1 cellular context compared by ENCODE assay signal in genomic region chr16:66830422-66831404, GRCh38.
TF ChIP-seq lines count a peak whose summit lies in the region.

NAE1 (minus strand) TSS chr16:66830976; CDS start chr16:66830899, 77 bp downstream.

TF ChIP-seq in HepG2, 621 proteins besides CTCF, POLR2A, EP300 and RAD21 (continues in another document):
- peak; percentile 97 for TF ChIP-seq ZFP82 (CRISPR knock-in tag; IDR thresholded peaks at IDR 0.05; ENCODE audit: borderline replicate concordance)
- peak; percentile 60; the same call in 1 of the 2 replicates for TF ChIP-seq ZSCAN9 (CRISPR knock-in tag; IDR thresholded peaks at IDR 0.05; ENCODE audit: borderline replicate concordance)
- TF ChIP-seq ZNF234 (CRISPR knock-in tag; conservative IDR thresholded peaks at IDR 0.05): 0 out of 2 replicates have a peak, but pooled peaks have one; percentile 8
- no peak for TF ChIP-seq TERF1 (CRISPR knock-in tag; IDR thresholded peaks at IDR 0.05)
- peak; percentile 92 for TF ChIP-seq KLF12 (CRISPR knock-in tag; IDR thresholded peaks at IDR 0.05; ENCODE audit: borderline replicate concordance)
- no peak for TF ChIP-seq PITX1 (CRISPR knock-in tag; IDR thresholded peaks at IDR 0.05)
- no peak for TF ChIP-seq GLMP (CRISPR knock-in tag; IDR thresholded peaks at IDR 0.05; ENCODE audit: borderline replicate concordance)
- TF ChIP-seq PTBP1 (IDR thresholded peaks at IDR 0.05; ENCODE audit: low read depth, low read length, poor library complexity, severe bottlenecking): peak; percentile 42
- TF ChIP-seq ZFYVE20 (CRISPR knock-in tag; IDR thresholded peaks at IDR 0.05; ENCODE audit: borderline replicate concordance, low read depth): 0 out of 2 replicates have a peak, but pooled peaks have one; percentile 84
- no peak for TF ChIP-seq HNF4G (IDR thresholded peaks at IDR 0.05; ENCODE audit: borderline replicate concordance, low read depth, low read length)
- TF ChIP-seq HNF4G (CRISPR knock-in tag; IDR thresholded peaks at IDR 0.05; ENCODE audit: borderline replicate concordance, low read depth): peak; percentile 20; the same call in 1 of the 2 replicates
- TF ChIP-seq HHEX (CRISPR knock-in tag; IDR thresholded peaks at IDR 0.05): no peak
- TF ChIP-seq EEA1 (CRISPR knock-in tag; IDR thresholded peaks at IDR 0.05; ENCODE audit: borderline replicate concordance): peak; percentile 95; the same call in 1 of the 2 replicates
- TF ChIP-seq ZNF138 (CRISPR knock-in tag; IDR thresholded peaks at IDR 0.05; ENCODE audit: low read depth): peak; percentile 78; the same call in 1 of the 2 replicates
- no peak for TF ChIP-seq ZNF326 (CRISPR knock-in tag; IDR thresholded peaks at IDR 0.05; ENCODE audit: borderline replicate concordance)
- peak; percentile 91 for TF ChIP-seq ZNF557 (CRISPR knock-in tag; IDR thresholded peaks at IDR 0.05)
- no peak for TF ChIP-seq SETDB1 (CRISPR knock-in tag; IDR thresholded peaks at IDR 0.05; ENCODE audit: borderline replicate concordance)
- TF ChIP-seq STAT5B (CRISPR knock-in tag; IDR thresholded peaks at IDR 0.05): no peak
- peak; percentile 55; the same call in 1 of the 2 replicates for TF ChIP-seq ZNF784 (CRISPR knock-in tag; IDR thresholded peaks at IDR 0.05; ENCODE audit: borderline replicate concordance)
- peak; percentile 99 for TF ChIP-seq PHF8 (CRISPR knock-in tag; IDR thresholded peaks at IDR 0.05)
- no peak for TF ChIP-seq ZFP36 (IDR thresholded peaks at IDR 0.05; ENCODE audit: borderline replicate concordance, low read depth, low read length, partially characterized antibody)
- no peak for TF ChIP-seq RFX1 (IDR thresholded peaks at IDR 0.05)
- peak; percentile 84; the same call in 1 of the 2 replicates for TF ChIP-seq ZNF343 (CRISPR knock-in tag; IDR thresholded peaks at IDR 0.05)
- TF ChIP-seq ZNF17 (CRISPR knock-in tag; IDR thresholded peaks at IDR 0.05): no peak
- TF ChIP-seq PCBP2 (optimal IDR thresholded peaks at IDR 0.05; ENCODE audit: low read depth, low read length, poor library complexity, severe bottlenecking): no peak
- 0 out of 2 replicates have a peak, but pooled peaks have one; percentile 2 for TF ChIP-seq SNAPC5 (CRISPR knock-in tag; IDR thresholded peaks at IDR 0.05; ENCODE audit: borderline replicate concordance)
- TF ChIP-seq ZNF782 (CRISPR knock-in tag; IDR thresholded peaks at IDR 0.05; ENCODE audit: borderline replicate concordance): peak; percentile 77; the same call in 1 of the 2 replicates
- TF ChIP-seq ZNF225 (CRISPR knock-in tag; IDR thresholded peaks at IDR 0.05): peak; percentile 90; the same call in 1 of the 2 replicates
- TF ChIP-seq ZBTB37 (CRISPR knock-in tag; IDR thresholded peaks at IDR 0.05): no peak
- peak; percentile 82; the same call in 1 of the 2 replicates for TF ChIP-seq ZNF691 (CRISPR knock-in tag; IDR thresholded peaks at IDR 0.05; ENCODE audit: borderline replicate concordance, low read depth)
- peak; percentile 99 for TF ChIP-seq XRCC5 (optimal IDR thresholded peaks at IDR 0.05; ENCODE audit: low read length)
- peak; percentile 36; the same call in 1 of the 2 replicates for TF ChIP-seq ZNF839 (CRISPR knock-in tag; IDR thresholded peaks at IDR 0.05; ENCODE audit: borderline replicate concordance)
- no peak for TF ChIP-seq REXO4 (CRISPR knock-in tag; IDR thresholded peaks at IDR 0.05; ENCODE audit: borderline replicate concordance)
- TF ChIP-seq KDM3A (CRISPR knock-in tag; IDR thresholded peaks at IDR 0.05; ENCODE audit: low read depth): 0 out of 2 replicates have a peak, but pooled peaks have one; percentile 75
- TF ChIP-seq ARID2 (CRISPR knock-in tag; IDR thresholded peaks at IDR 0.05; ENCODE audit: borderline replicate concordance): peak; percentile 39; the same call in 1 of the 2 replicates
- TF ChIP-seq NFIB (CRISPR knock-in tag; IDR thresholded peaks at IDR 0.05; ENCODE audit: borderline replicate concordance): no peak
- peak; percentile 57; the same call in 1 of the 2 replicates for TF ChIP-seq AHDC1 (CRISPR knock-in tag; IDR thresholded peaks at IDR 0.05; ENCODE audit: borderline replicate concordance)
- no peak; the same call in 1 of the 2 replicates for TF ChIP-seq ZNF761 (CRISPR knock-in tag; conservative IDR thresholded peaks at IDR 0.05)
- peak; percentile 99 for TF ChIP-seq ZNF629 (CRISPR knock-in tag; conservative IDR thresholded peaks at IDR 0.05)
- TF ChIP-seq RERE (CRISPR knock-in tag; IDR thresholded peaks at IDR 0.05; ENCODE audit: low read depth): peak; percentile 7; the same call in 1 of the 2 replicates
- TF ChIP-seq ZXDC (CRISPR knock-in tag; IDR thresholded peaks at IDR 0.05): peak; percentile 87; the same call in 1 of the 2 replicates
- TF ChIP-seq RFX3 (CRISPR knock-in tag; IDR thresholded peaks at IDR 0.05): no peak
